Comparison of ENCODE assay signal across 15 cellular contexts in genomic region chr1:147211577-147211976, GRCh38. TPM values are rescaled to one million over a fixed set of nuclear protein-coding genes. Genes with fewer than 3 reads are reported as not detected.
A peak's percentile ranks its signal among the peaks of the same experiment; 100 is the strongest.
DNase-seq lines count a peak whose midpoint lies in the region; TF ChIP-seq lines count a peak whose summit lies in the region.
"Had no signal": no experiment of that assay in that cellular context is flagged by ENCODE, and none has a peak within 500 bp of the region (broad histone marks: within the 10 kb centered on the region; RNA-seq: fewer than 3 reads in every experiment).

No MANE protein-coding gene starts in this region.

- TF ChIP-seq EP300 in SK-N-SH (IDR thresholded peaks at IDR 0.05; ENCODE audit: borderline replicate concordance in 1 of 2, low read depth in 1 of 2, low read length in 1 of 2): no peak

- no peak overlapping the region for H3K4me3 ChIP-seq in HUES48 (ENCODE audit: low read depth, low read length)
- H3K4me3 ChIP-seq in endodermal cell (ENCODE audit: low read length): peak overlapping the region; percentile 17
- H3K4me3 ChIP-seq in trophoblast cell (ENCODE audit: low read depth, low read length): no peak overlapping the region
- no peak overlapping the region for H3K4me3 ChIP-seq in SK-N-SH (ENCODE audit: low read depth in 2 of 2, low read length in 1 of 2)
- H3K4me3 ChIP-seq: GM23338 had no signal

- H4K12ac ChIP-seq in trophoblast cell (ENCODE audit: low read depth, low read length): no peak overlapping the region

- peak overlapping the region; percentile 74 for H3K27ac ChIP-seq in HUES48 (ENCODE audit: low read depth, low read length)
- H3K27ac ChIP-seq in endodermal cell (ENCODE audit: low read depth, low read length): no peak overlapping the region
- H3K27ac ChIP-seq in trophoblast cell (ENCODE audit: low read depth, low read length): no peak overlapping the region
- H3K27ac ChIP-seq in SK-N-SH (ENCODE audit: low read depth in 2 of 2, low read length in 1 of 2): no peak overlapping the region

- POLR2A ChIA-PET in SK-N-SH (lab: Yijun Ruan, JAX): no interaction called here

- DNase-seq in endodermal cell: no peak
- peak; percentile 1 to 27 for DNase-seq in trophoblast cell
- no peak for DNase-seq in effector CD4-positive, alpha-beta T cell
- no peak for DNase-seq in SK-N-SH
- no peak for DNase-seq in SKM-1 treated with dmso at 0.1 percent for 144 hours (lab: John Stamatoyannopoulos, UW; ENCODE audit: unreplicated experiment)
- DNase-seq: C1 segment of cervical spinal cord; CD4-positive, alpha-beta memory T cell; DMS 273 treated with DMSO at 0.1 percent for 48 hours; DMS79; EL; GDM1; H9 had no signal

- no peaks in the 10 kb centered on the region for H3K27me3 Mint-ChIP-seq in endodermal cell (ENCODE audit: insufficient read depth)
- H3K27me3 Mint-ChIP-seq: CD4-positive, alpha-beta memory T cell had no signal

- H3K4me2 ChIP-seq in trophoblast cell (ENCODE audit: low read length) (no peak overlapping the region), SK-N-SH (no peak overlapping the region)
- H3K4me2 ChIP-seq: GM23338 had no signal

- no peak overlapping the region for H2AK5ac ChIP-seq in trophoblast cell (ENCODE audit: low read length)

- H3K4ac ChIP-seq in trophoblast cell (ENCODE audit: low read depth, low read length): no peak overlapping the region

- H3K14ac ChIP-seq in trophoblast cell (ENCODE audit: low read length): no peak overlapping the region

- TF ChIP-seq RAD21 in SK-N-SH (IDR thresholded peaks at IDR 0.05; ENCODE audit: low read length): no peak

- peaks cover 19% of the 10 kb centered on the region for H3K36me3 Mint-ChIP-seq in endodermal cell (ENCODE audit: low read depth)

- H3K4me1 ChIP-seq in HUES48 (ENCODE audit: control insufficient read depth, insufficient read depth, low read length) (no peaks in the 10 kb centered on the region), endodermal cell (ENCODE audit: control insufficient read depth, insufficient read depth, low read length) (peaks cover 36% of the 10 kb centered on the region), trophoblast cell (ENCODE audit: control insufficient read depth in 1 of 2, insufficient read depth in 2 of 2, low read length in 2 of 2) (peaks cover 3 to 4% of the 10 kb centered on the region in 2 experiments), SK-N-SH (ENCODE audit: control insufficient read depth in 1 of 2, insufficient read depth in 2 of 2, low read depth in 1 of 2, low read length in 1 of 2) (no peaks in the 10 kb centered on the region; a peak in 1 of 4 replicates)

- no peak overlapping the region for H3K4me3 Mint-ChIP-seq in endodermal cell
- H3K4me3 Mint-ChIP-seq: CD4-positive, alpha-beta memory T cell; GM23338; H9 had no signal

- no peak overlapping the region for H2BK12ac ChIP-seq in trophoblast cell (ENCODE audit: low read length)

- H4K91ac ChIP-seq in trophoblast cell (ENCODE audit: low read depth, low read length): no peak overlapping the region

- H3K9me2 ChIP-seq in SK-N-SH: no peaks in the 10 kb centered on the region

- H2AFZ ChIP-seq in trophoblast cell (ENCODE audit: insufficient read depth, low read length, poor library complexity): no peak overlapping the region
- H2AFZ ChIP-seq in SK-N-SH (ENCODE audit: low read depth): no peak overlapping the region
- H2AFZ ChIP-seq: GM23338 had no signal

- peak overlapping the region; percentile 5 for H3K27ac Mint-ChIP-seq in endodermal cell
- H3K27ac Mint-ChIP-seq: CD4-positive, alpha-beta memory T cell; GM23338; H9 had no signal

- no peak overlapping the region for H2BK5ac ChIP-seq in trophoblast cell (ENCODE audit: low read depth, low read length, poor library complexity)

- no peaks in the 10 kb centered on the region for H3K36me3 ChIP-seq in HUES48 (ENCODE audit: control insufficient read depth, insufficient read depth, low read length)
- H3K36me3 ChIP-seq in endodermal cell (ENCODE audit: control insufficient read depth, insufficient read depth, low read length): no peaks in the 10 kb centered on the region
- H3K36me3 ChIP-seq in trophoblast cell (ENCODE audit: control insufficient read depth in 1 of 2, insufficient read depth in 2 of 2, low read length in 2 of 2): no peaks in the 10 kb centered on the region
- no peaks in the 10 kb centered on the region for H3K36me3 ChIP-seq in SK-N-SH (replicated peaks in 1 of 2; ENCODE audit: control insufficient read depth in 1 of 2, insufficient read depth in 2 of 2, low read length in 1 of 2)

- H3F3A ChIP-seq in SK-N-SH (replicated peaks; ENCODE audit: insufficient read depth): no peaks in the 10 kb centered on the region

- no peaks in the 10 kb centered on the region for H4K20me1 ChIP-seq in SK-N-SH (ENCODE audit: insufficient read depth)

- CTCF ChIA-PET in SK-N-SH (lab: Yijun Ruan, JAX): no interaction called here

- TF ChIP-seq CTCF in endodermal cell (conservative IDR thresholded peaks at IDR 0.05) (no peak), SK-N-SH (IDR thresholded peaks at IDR 0.05) (no peak)

- no peaks in the 10 kb centered on the region for H3K9me3 Mint-ChIP-seq in endodermal cell
- H3K9me3 Mint-ChIP-seq: GM23338, H9 had no signal

- H3K79me1 ChIP-seq in trophoblast cell (ENCODE audit: low read length): no peaks in the 10 kb centered on the region

- H3K9me3 ChIP-seq in HUES48 (ENCODE audit: control insufficient read depth, insufficient read depth, low read length): no peaks in the 10 kb centered on the region
- H3K9me3 ChIP-seq in endodermal cell (ENCODE audit: control insufficient read depth, low read length): no peaks in the 10 kb centered on the region
- H3K9me3 ChIP-seq in trophoblast cell (ENCODE audit: insufficient read depth, low read depth, low read length): no peaks in the 10 kb centered on the region
- H3K9me3 ChIP-seq in SK-N-SH: no peaks in the 10 kb centered on the region

- H4K8ac ChIP-seq in trophoblast cell (ENCODE audit: low read depth, low read length): no peak overlapping the region

- H3K9ac ChIP-seq in HUES48 (ENCODE audit: low read depth, low read length) (no peak overlapping the region), endodermal cell (ENCODE audit: extremely low read depth, low read length, poor library complexity, severe bottlenecking) (no peak overlapping the region), trophoblast cell (ENCODE audit: low read length) (no peak overlapping the region), SK-N-SH (no peak overlapping the region)

- H3K27me3 ChIP-seq in HUES48 (ENCODE audit: control insufficient read depth, insufficient read depth, low read length) (no peaks in the 10 kb centered on the region), endodermal cell (ENCODE audit: control insufficient read depth, insufficient read depth, low read length, poor library complexity, severe bottlenecking) (no peaks in the 10 kb centered on the region), trophoblast cell (ENCODE audit: insufficient read depth, low read length) (no peaks in the 10 kb centered on the region), SK-N-SH (ENCODE audit: insufficient read depth) (no peaks in the 10 kb centered on the region)

- H3K4me1 Mint-ChIP-seq in endodermal cell: peaks cover 37% of the 10 kb centered on the region
- H3K4me1 Mint-ChIP-seq: CD4-positive, alpha-beta memory T cell; GM23338 had no signal

- H3K79me2 ChIP-seq in trophoblast cell (ENCODE audit: control insufficient read depth, insufficient read depth, low read length, poor library complexity) (no peaks in the 10 kb centered on the region), SK-N-SH (ENCODE audit: insufficient read depth) (no peaks in the 10 kb centered on the region)

- no peak overlapping the region for H3K23ac ChIP-seq in trophoblast cell (ENCODE audit: low read length)

- H2BK120ac ChIP-seq in trophoblast cell (ENCODE audit: insufficient read depth, low read length, poor library complexity): no peak overlapping the region

- no peak overlapping the region for H3K18ac ChIP-seq in trophoblast cell (ENCODE audit: low read length)

- WGBS in endodermal cell (ENCODE audit: insufficient coverage in 1 of 2, insufficient read length in 1 of 2), 2 experiments: 90 to 93% methylated on average over 2 of the region's 2 CpGs
- no CpG with 5 or more reads among the region's 2 CpGs for WGBS in trophoblast cell (ENCODE audit: extremely low coverage, insufficient coverage, insufficient read length)
- WGBS in SK-N-SH (ENCODE audit: low lambda C conversion rate): 93% methylated on average over 2 of the region's 2 CpGs

TF ChIP-seq in SK-N-SH, 30 proteins besides CTCF, POLR2A, EP300 and RAD21 (continues in another document):
- no peak for TF ChIP-seq RXRA (IDR thresholded peaks at IDR 0.05; ENCODE audit: borderline replicate concordance, low read depth)
- TF ChIP-seq USF1 (IDR thresholded peaks at IDR 0.05; ENCODE audit: borderline replicate concordance, low read depth): no peak
- TF ChIP-seq TEAD4 (IDR thresholded peaks at IDR 0.05; ENCODE audit: borderline replicate concordance, insufficient read depth): no peak

RNA-seq across cellular contexts. Expression of gene FMO5, which starts 13.6 kb away (rescaled TPM):
- total RNA-seq in endodermal cell: 10 to 100 TPM; 13.9 to 14.1 TPM
- polyA plus RNA-seq in endodermal cell (2013, experiment 1 of 2): 2.6 TPM
- 2.3 TPM for polyA plus RNA-seq in endodermal cell (2013, experiment 2 of 2)
- polyA plus RNA-seq in trophoblast cell (2013): 0.64 and 0.81 TPM in 2 replicates
- polyA plus RNA-seq in SK-N-SH (2012; rRNA removed): 0.30 and 0.50 TPM in 2 replicates
- polyA plus RNA-seq in SK-N-SH (2012; cell fraction: cytosol; rRNA removed): 0.55 and 0.76 TPM in 2 replicates
- polyA plus RNA-seq in SK-N-SH (2012; cell fraction: nucleus; rRNA removed): 1.2 and 1.4 TPM in 2 replicates
- total RNA-seq: A172 had no signal

RNA-seq across cellular contexts. Expression of gene CHD1L, which starts 30.9 kb away (rescaled TPM):
- total RNA-seq in endodermal cell: 100 to 1,000 TPM; 112 to 117 TPM
- 54.4 TPM for polyA plus RNA-seq in endodermal cell (2013, experiment 1 of 2)
- polyA plus RNA-seq in endodermal cell (2013, experiment 2 of 2): 52.3 TPM
- 19.1 and 20.5 TPM in 2 replicates for polyA plus RNA-seq in trophoblast cell (2013)
- 24.7 and 37.2 TPM in 2 replicates for polyA plus RNA-seq in SK-N-SH (2012; rRNA removed)
- polyA plus RNA-seq in SK-N-SH (2012; cell fraction: cytosol; rRNA removed): 32.3 and 34.1 TPM in 2 replicates
- 28.2 and 53.7 TPM in 2 replicates for polyA plus RNA-seq in SK-N-SH (2012; cell fraction: nucleus; rRNA removed)

RNA-seq across cellular contexts. Expression of gene PRKAB2, which starts 39.3 kb away (rescaled TPM):
- 10 to 100 TPM; 50.5 to 83.5 TPM for total RNA-seq in endodermal cell
- polyA plus RNA-seq in endodermal cell (2013, experiment 1 of 2): 38.7 TPM
- polyA plus RNA-seq in endodermal cell (2013, experiment 2 of 2): 37.8 TPM
- polyA plus RNA-seq in trophoblast cell (2013): 32.1 and 33.0 TPM in 2 replicates
- polyA plus RNA-seq in SK-N-SH (2012; rRNA removed): 6.2 and 9.4 TPM in 2 replicates
- 5.6 TPM in 2 replicates for polyA plus RNA-seq in SK-N-SH (2012; cell fraction: cytosol; rRNA removed)
- polyA plus RNA-seq in SK-N-SH (2012; cell fraction: nucleus; rRNA removed): 14.9 and 30.6 TPM in 2 replicates

Comparison
In these comparisons a context has a peak if more than half of its experiments do, and no peak if none do; other contexts are left out.
1. DNase-seq: peak in trophoblast cell (2 of 2); none in endodermal cell (single experiment), effector CD4-positive, alpha-beta T cell (single experiment), SK-N-SH (single experiment) and SKM-1 treated with dmso at 0.1 percent for 144 hours (single experiment).